ENCODE assay signal across 8 cellular contexts in the genomic region with DNA sequence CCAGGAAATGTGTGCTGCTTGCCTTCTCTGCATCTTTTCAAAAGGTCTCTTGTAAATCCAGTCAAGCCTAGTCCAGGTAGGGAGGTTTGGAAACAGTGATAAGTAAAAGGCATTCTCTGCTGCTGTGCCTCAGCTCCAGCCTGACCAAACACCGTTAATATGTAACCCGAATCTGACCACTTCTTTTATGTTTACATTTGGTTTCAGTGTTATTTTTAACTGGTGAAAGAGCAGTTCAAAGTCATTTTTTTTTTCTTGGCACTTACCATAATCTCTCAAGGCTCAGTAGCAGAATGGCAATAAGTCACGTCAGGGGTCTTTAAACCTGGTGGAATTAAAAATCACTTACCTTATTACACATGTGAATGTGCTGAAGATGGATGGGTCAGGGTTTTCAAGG.
A peak's percentile ranks its signal among the peaks of the same experiment; 100 is the strongest.
DNase-seq lines count a peak whose midpoint lies in the region; ATAC-seq and TF ChIP-seq lines count a peak whose summit lies in the region.

No MANE protein-coding gene starts in this region.

- H3K4me1 Mint-ChIP-seq in GM23338 = peaks cover 21% of the 10 kb centered on the region; the same call in 2 of the 3 replicates

- H3K27me3 Mint-ChIP-seq in GM23338 (ENCODE audit: insufficient read depth, low read depth, poor library complexity) = no peaks in the 10 kb centered on the region

- no peak overlapping the region for H2AK5ac ChIP-seq in mesenchymal stem cell (ENCODE audit: low read length, severe bottlenecking)

- no peak overlapping the region for H4K8ac ChIP-seq in mesenchymal stem cell (ENCODE audit: low read length)

- H2BK5ac ChIP-seq in mesenchymal stem cell (ENCODE audit: low read depth, low read length, poor library complexity, severe bottlenecking) = no peak overlapping the region

- H3K27ac ChIP-seq in GM23338 (ENCODE audit: low read depth) = no peak overlapping the region
- peak overlapping the region; percentile 6 for H3K27ac ChIP-seq in mesenchymal stem cell (ENCODE audit: low read length, poor library complexity, severe bottlenecking)

- WGBS in mesenchymal stem cell = no CpG with 5 or more reads among the region's 3 CpGs

- H3K36me3 Mint-ChIP-seq in GM23338 (ENCODE audit: low read depth) = no peaks in the 10 kb centered on the region

- no peaks in the 10 kb centered on the region for H3F3A ChIP-seq in GM23338 (replicated peaks; ENCODE audit: low read depth)

- H3K9ac ChIP-seq in mesenchymal stem cell (ENCODE audit: low read length) = no peak overlapping the region

- H2AFZ ChIP-seq in GM23338 (peak overlapping the region; percentile 31; the same call in 1 of the 2 replicates), mesenchymal stem cell (ENCODE audit: low read depth, low read length) (no peak overlapping the region)

- H3K27ac Mint-ChIP-seq in GM23338 = no peak overlapping the region

- no peak overlapping the region for H2BK12ac ChIP-seq in mesenchymal stem cell (ENCODE audit: low read length in 2 of 2)

- H3K9me3 Mint-ChIP-seq in GM23338 = no peaks in the 10 kb centered on the region

- H3K4me3 ChIP-seq in GM23338 = no peak overlapping the region
- H3K4me3 ChIP-seq in mesenchymal stem cell (ENCODE audit: insufficient read depth in 1 of 2, low read depth in 1 of 2, low read length in 2 of 2) = no peak overlapping the region

- no peak for TF ChIP-seq CTCF in GM23338 (conservative IDR thresholded peaks at IDR 0.05; ENCODE audit: low read depth in 2 of 2)

- no peak overlapping the region for H3K4me3 Mint-ChIP-seq in GM23338

- H3K23ac ChIP-seq in mesenchymal stem cell (ENCODE audit: low read length in 2 of 2) = no peak overlapping the region

- H4K91ac ChIP-seq in mesenchymal stem cell (ENCODE audit: low read length) = no peak overlapping the region

- H3K9me2 ChIP-seq in GM23338 (ENCODE audit: insufficient read depth) = 0 out of 2 replicates have a peak, but pooled peaks cover 3% of the 10 kb centered on the region

- DNase-seq in GM23338 (ENCODE audit: low spot score) (peak; percentile 16), NCI-H187 treated with DMSO at 0.1 percent for 48 hours (lab: John Stamatoyannopoulos, UW) (peak; percentile 35), mesenchymal stem cell (peak; percentile 73), NCI-H146 (lab: John Stamatoyannopoulos, UW) (no peak), H4 (ENCODE audit: low spot score) (no peak), activated T-cell treated with anti-CD3 and anti-CD28 coated beads for 4 hours (no peak)
- no peak for DNase-seq in stimulated activated CD4-positive, alpha-beta T cell treated with anti-CD3 and anti-CD28 coated beads, Interleukin-1b, Interleukin-23, amount 100 ng/mL, for 48 hours

- H3K36me3 ChIP-seq in GM23338 (ENCODE audit: insufficient read depth) (no peaks in the 10 kb centered on the region), mesenchymal stem cell (ENCODE audit: control insufficient read depth in 1 of 2, insufficient read depth in 2 of 2, low read depth in 1 of 2, low read length in 2 of 2) (no peaks in the 10 kb centered on the region)

- H3K4ac ChIP-seq in mesenchymal stem cell (ENCODE audit: low read depth in 1 of 2, low read length in 2 of 2) = no peak overlapping the region

- H3K79me2 ChIP-seq in GM23338 (replicated peaks; ENCODE audit: insufficient read depth) = no peaks in the 10 kb centered on the region

- H3K27me3 ChIP-seq in GM23338 (ENCODE audit: insufficient read depth) (no peaks in the 10 kb centered on the region), mesenchymal stem cell (ENCODE audit: control insufficient read depth in 1 of 2, insufficient read depth in 1 of 2, low read length in 2 of 2) (no peaks in the 10 kb centered on the region)

- H3K14ac ChIP-seq in mesenchymal stem cell (ENCODE audit: low read length in 2 of 2) = no peak overlapping the region

- no peak overlapping the region for H2BK120ac ChIP-seq in mesenchymal stem cell (ENCODE audit: low read depth, low read length)

- H3K4me2 ChIP-seq in GM23338 = no peak overlapping the region
- peak overlapping the region; percentile 35 for H3K4me2 ChIP-seq in mesenchymal stem cell (ENCODE audit: low read length, poor library complexity, severe bottlenecking)

- H3K9me3 ChIP-seq in mesenchymal stem cell (ENCODE audit: control insufficient read depth, low read length) = no peaks in the 10 kb centered on the region

- H2BK15ac ChIP-seq in mesenchymal stem cell (ENCODE audit: low read depth, poor library complexity, severe bottlenecking) = no peak overlapping the region

- H3K79me1 ChIP-seq in mesenchymal stem cell (replicated peaks; ENCODE audit: low read length, poor library complexity, severe bottlenecking) = no peaks in the 10 kb centered on the region

- H3K4me1 ChIP-seq in GM23338 (ENCODE audit: insufficient read depth) = peaks cover 9% of the 10 kb centered on the region; the same call in 1 of the 2 replicates
- peaks cover 6% of the 10 kb centered on the region for H3K4me1 ChIP-seq in mesenchymal stem cell (ENCODE audit: control insufficient read depth, insufficient read depth, low read depth, low read length)

- peak overlapping the region in 1 of 2 experiments; percentile 23 for H3K18ac ChIP-seq in mesenchymal stem cell (ENCODE audit: low read depth in 1 of 2, low read length in 2 of 2)

- H4K20me1 ChIP-seq in GM23338 (replicated peaks; ENCODE audit: insufficient read depth) = no peaks in the 10 kb centered on the region

- peak; percentile 62 for ATAC-seq in GM18499 (IDR thresholded peaks at IDR 0.05; ENCODE audit: insufficient read depth, unreplicated experiment)
- no peak; the same call in 2 of the 3 replicates for ATAC-seq in GM23338

TF ChIP-seq in GM23338, 12 proteins besides CTCF, POLR2A, EP300 and RAD21:
- TF ChIP-seq, protein P1, sequence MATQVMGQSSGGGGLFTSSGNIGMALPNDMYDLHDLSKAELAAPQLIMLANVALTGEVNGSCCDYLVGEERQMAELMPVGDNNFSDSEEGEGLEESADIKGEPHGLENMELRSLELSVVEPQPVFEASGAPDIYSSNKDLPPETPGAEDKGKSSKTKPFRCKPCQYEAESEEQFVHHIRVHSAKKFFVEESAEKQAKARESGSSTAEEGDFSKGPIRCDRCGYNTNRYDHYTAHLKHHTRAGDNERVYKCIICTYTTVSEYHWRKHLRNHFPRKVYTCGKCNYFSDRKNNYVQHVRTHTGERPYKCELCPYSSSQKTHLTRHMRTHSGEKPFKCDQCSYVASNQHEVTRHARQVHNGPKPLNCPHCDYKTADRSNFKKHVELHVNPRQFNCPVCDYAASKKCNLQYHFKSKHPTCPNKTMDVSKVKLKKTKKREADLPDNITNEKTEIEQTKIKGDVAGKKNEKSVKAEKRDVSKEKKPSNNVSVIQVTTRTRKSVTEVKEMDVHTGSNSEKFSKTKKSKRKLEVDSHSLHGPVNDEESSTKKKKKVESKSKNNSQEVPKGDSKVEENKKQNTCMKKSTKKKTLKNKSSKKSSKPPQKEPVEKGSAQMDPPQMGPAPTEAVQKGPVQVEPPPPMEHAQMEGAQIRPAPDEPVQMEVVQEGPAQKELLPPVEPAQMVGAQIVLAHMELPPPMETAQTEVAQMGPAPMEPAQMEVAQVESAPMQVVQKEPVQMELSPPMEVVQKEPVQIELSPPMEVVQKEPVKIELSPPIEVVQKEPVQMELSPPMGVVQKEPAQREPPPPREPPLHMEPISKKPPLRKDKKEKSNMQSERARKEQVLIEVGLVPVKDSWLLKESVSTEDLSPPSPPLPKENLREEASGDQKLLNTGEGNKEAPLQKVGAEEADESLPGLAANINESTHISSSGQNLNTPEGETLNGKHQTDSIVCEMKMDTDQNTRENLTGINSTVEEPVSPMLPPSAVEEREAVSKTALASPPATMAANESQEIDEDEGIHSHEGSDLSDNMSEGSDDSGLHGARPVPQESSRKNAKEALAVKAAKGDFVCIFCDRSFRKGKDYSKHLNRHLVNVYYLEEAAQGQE (IDR thresholded peaks at IDR 0.05; ENCODE audit: unreplicated experiment) = no peak
- no peak for TF ChIP-seq STAT1 (IDR thresholded peaks at IDR 0.05; ENCODE audit: unreplicated experiment)

Comparison
In these comparisons a context has a peak if more than half of its experiments do, and no peak if none do; other contexts are left out.
1. DNase-seq: peak in GM23338 (single experiment), NCI-H187 treated with DMSO at 0.1 percent for 48 hours (single experiment) and mesenchymal stem cell (single experiment); none in NCI-H146 (single experiment), H4 (single experiment), stimulated activated CD4-positive, alpha-beta T cell treated with anti-CD3 and anti-CD28 coated beads, Interleukin-1b, Interleukin-23, amount 100 ng/mL, for 48 hours (single experiment) and activated T-cell treated with anti-CD3 and anti-CD28 coated beads for 4 hours (single experiment).